ENCODE assay signal across 8 cellular contexts in genomic region chr5:36151434-36152323, GRCh38. TPM values are rescaled to one million over a fixed set of nuclear protein-coding genes. Genes with fewer than 3 reads are reported as not detected.
A peak's percentile ranks its signal among the peaks of the same experiment; 100 is the strongest.
DNase-seq lines count a peak whose midpoint lies in the region; TF ChIP-seq lines count a peak whose summit lies in the region.

LMBRD2 (minus strand) TSS chr5:36151887; CDS start chr5:36143349, 8,538 bp downstream.
SKP2 (plus strand) TSS chr5:36152111; CDS start chr5:36152263, 152 bp downstream.

- H3K36me3 ChIP-seq in effector memory CD4-positive, alpha-beta T cell (ENCODE audit: control insufficient read depth, insufficient read depth, low read length) = peaks cover 5% of the 10 kb centered on the region

- CTCF ChIA-PET in activated CD8-positive, alpha-beta memory T cell treated with anti-CD3 and anti-CD28 coated beads for 36 hours (lab: Charles Lee) = interaction anchor here (0.8 to 2.0 kb wide), 2 partner anchors 90 to 226 kb away, joined by 3 to 12 read pairs; partner anchors contain the start of gene NADK2

- POLR2A ChIA-PET in activated CD8-positive, alpha-beta memory T cell treated with anti-CD3 and anti-CD28 coated beads for 36 hours (lab: Charles Lee) = interaction anchor here (1.0 to 2.4 kb wide), 3 partner anchors 10 to 1222 kb away, joined by 3 to 25 read pairs (median 3); partner anchors contain the start of genes DNAJC21 and NADK2

- H3K27ac ChIP-seq in effector memory CD4-positive, alpha-beta T cell (ENCODE audit: insufficient read depth, low read length, poor library complexity, severe bottlenecking) = peak within 1 kb of the TSS; percentile 74

- no peaks in the 10 kb centered on the region for H3K9me3 ChIP-seq in effector memory CD4-positive, alpha-beta T cell (ENCODE audit: control insufficient read depth, low read length)

- H3K4me3 ChIP-seq in effector memory CD4-positive, alpha-beta T cell (ENCODE audit: insufficient read depth, low read depth, low read length, poor library complexity, severe bottlenecking) = peak within 1 kb of the TSS; percentile 85

- TF ChIP-seq CTCF in GM20000 (IDR thresholded peaks at IDR 0.05; ENCODE audit: extremely low read depth, missing control alignments) = no peak

- no peaks in the 10 kb centered on the region for H3K27me3 ChIP-seq in effector memory CD4-positive, alpha-beta T cell (replicated peaks; ENCODE audit: control insufficient read depth, insufficient read depth, low read length, poor library complexity, severe bottlenecking)

- peaks cover 13% of the 10 kb centered on the region for H3K4me1 ChIP-seq in effector memory CD4-positive, alpha-beta T cell (ENCODE audit: control insufficient read depth, insufficient read depth, low read length, poor library complexity, severe bottlenecking)

- peak; percentile 89 for DNase-seq in CMK (ENCODE audit: low read depth)
- DNase-seq in GM20000 (ENCODE audit: low spot score) = peak; percentile 93
- peak; percentile 99 for DNase-seq in HT-29 (ENCODE audit: low spot score)
- DNase-seq in NOMO-1 (lab: John Stamatoyannopoulos, UW; ENCODE audit: unreplicated experiment in 2 of 2) = peak; percentile 100
- DNase-seq in effector memory CD4-positive, alpha-beta T cell = peak; percentile 92 to 97 (median 96)
- peak; percentile 99 for DNase-seq in medulla oblongata (ENCODE audit: extremely low spot score)
- DNase-seq in stimulated activated CD8-positive, alpha-beta memory T cell treated with anti-CD3 and anti-CD28 coated beads, Interleukin-12 subunit alpha, Interleukin-12 subunit beta, amount 100 ng/mL, for 1 hour (ENCODE audit: low read depth) = peak; percentile 92

RNA-seq across cellular contexts. Expression of gene LMBRD2, which starts in this region (rescaled TPM):
- total RNA-seq in HT-29 (2014; rRNA removed; shearing (Covaris generic)) = 5.0 and 5.4 TPM in 2 replicates
- total RNA-seq in activated CD8-positive, alpha-beta memory T cell treated with anti-CD3 and anti-CD28 coated beads for 36 hours = 10 to 100 TPM; 11.9 to 12.0 TPM

RNA-seq across cellular contexts. Expression of gene SKP2, which starts in this region (rescaled TPM):
- total RNA-seq in HT-29 (2014; rRNA removed; shearing (Covaris generic)) = 58.9 and 59.4 TPM in 2 replicates
- 10 to 100 TPM; 61.2 to 64.9 TPM for total RNA-seq in activated CD8-positive, alpha-beta memory T cell treated with anti-CD3 and anti-CD28 coated beads for 36 hours

Comparison
In these comparisons a context has a peak if more than half of its experiments do, and no peak if none do; other contexts are left out.
1. Peak in every context shown above with its lines: DNase-seq, H3K4me3 ChIP-seq and H3K27ac ChIP-seq.